ENCODE assay signal across 24 cellular contexts in the genomic region with DNA sequence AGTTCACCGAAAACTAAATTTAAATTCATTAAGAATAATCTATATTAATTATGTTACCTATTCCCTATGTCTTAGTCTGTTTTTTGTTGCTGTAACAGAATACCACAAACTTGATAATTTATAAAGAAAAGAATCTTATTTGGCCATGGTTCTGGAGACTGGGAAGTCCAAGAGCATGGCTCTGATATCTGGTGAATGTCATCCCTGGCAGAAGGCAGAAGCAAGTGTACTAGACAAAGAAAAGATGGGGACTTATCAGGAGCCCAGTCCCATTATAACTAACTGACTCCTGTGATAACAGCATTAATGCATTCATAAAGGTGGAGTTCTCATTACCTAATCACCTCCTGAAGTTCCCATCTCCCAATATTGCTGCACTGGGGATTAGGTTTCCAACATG.
"Had no signal": no experiment of that assay in that cellular context is flagged by ENCODE, and none has a peak within 500 bp of the region (broad histone marks: within the 10 kb centered on the region; RNA-seq: fewer than 3 reads in every experiment).

No MANE protein-coding gene starts in this region.

- ATAC-seq: gastrocnemius medialis, heart right ventricle, left cardiac atrium, left lung, left ventricle myocardium superior, lower lobe of right lung, mucosa of descending colon had no signal

- DNase-seq: dermis blood vessel endothelial cell; dorsolateral prefrontal cortex; effector CD4-positive, alpha-beta T cell; effector memory CD4-positive, alpha-beta T cell; esophagus squamous epithelium; foreskin fibroblast; foreskin melanocyte; gastrocnemius medialis; glutamatergic neuron; head of caudate nucleus; heart right ventricle; hippocampal formation; left cardiac atrium; left lung; left ventricle myocardium superior; lower lobe of right lung; mesenchymal stem cell; mucosa of descending colon had no signal

- H3K4me1 ChIP-seq: esophagus squamous epithelium, gastrocnemius medialis, lower lobe of right lung had no signal

- H3K9me3 ChIP-seq: lower lobe of right lung had no signal

- H3K4me3 Mint-ChIP-seq: mesothelial cell of epicardium had no signal

- H3K36me3 ChIP-seq: esophagus squamous epithelium, gastrocnemius medialis, heart right ventricle, left lung, lower lobe of right lung had no signal

- FAIRE-seq: colon, endothelial cell of umbilical vein, islet of Langerhans, keratinocyte had no signal

- H3K27ac ChIP-seq: coronary artery, dorsolateral prefrontal cortex, esophagus squamous epithelium, gastrocnemius medialis, heart right ventricle, left lung, lower lobe of right lung had no signal

- H3K27me3 ChIP-seq: dorsolateral prefrontal cortex, esophagus squamous epithelium, gastrocnemius medialis, heart right ventricle, left lung had no signal

- H3K27ac Mint-ChIP-seq: mesothelial cell of epicardium had no signal

- H3K4me3 ChIP-seq: coronary artery, dorsolateral prefrontal cortex, esophagus squamous epithelium, gastrocnemius medialis, heart right ventricle, left lung, lower lobe of right lung, mucosa of descending colon had no signal
